ENCODE assay signal across 6 cellular contexts in genomic region chr1:155893389-155894142, GRCh38. TPM values are rescaled to one million over a fixed set of nuclear protein-coding genes. Genes with fewer than 3 reads are reported as not detected.
A peak's percentile ranks its signal among the peaks of the same experiment; 100 is the strongest.
DNase-seq lines count a peak whose midpoint lies in the region; TF ChIP-seq lines count a peak whose summit lies in the region.

No MANE protein-coding gene starts in this region.

- no peak for TF ChIP-seq CTCF in kidney epithelial cell (IDR thresholded peaks at IDR 0.05; ENCODE audit: insufficient read depth, low read length, poor library complexity, severe bottlenecking)

- no peak overlapping the region for H3K27ac ChIP-seq in substantia nigra (ENCODE audit: low read depth, low read length, poor library complexity, severe bottlenecking)

- no peak overlapping the region for H3K4me3 ChIP-seq in kidney epithelial cell (ENCODE audit: low read depth, low read length)

- no peaks in the 10 kb centered on the region for H3K36me3 ChIP-seq in kidney epithelial cell (ENCODE audit: control insufficient read depth, insufficient read depth, low read length)

- peak; percentile 84 for DNase-seq in COLO829 (ENCODE audit: low spot score)
- peak; percentile 30 for DNase-seq in T1000 (lab: John Stamatoyannopoulos, UW)
- peak; percentile 57 for DNase-seq in kidney epithelial cell (ENCODE audit: low read depth)
- no peak for DNase-seq in NCI-H187 treated with DMSO at 0.1 percent for 48 hours (lab: John Stamatoyannopoulos, UW)
- no peak for DNase-seq in NCI-H1417 treated with DMSO at 0.1 percent for 48 hours (lab: John Stamatoyannopoulos, UW)
- no peak for DNase-seq in substantia nigra (lab: John Stamatoyannopoulos, UW)

- H3K27me3 ChIP-seq in kidney epithelial cell (ENCODE audit: control insufficient read depth, insufficient read depth, low read length): no peaks in the 10 kb centered on the region

RNA-seq across cellular contexts. Expression of gene RIT1, which starts 17.6 kb away (rescaled TPM):
- 34.8 and 38.8 TPM in 2 replicates for total RNA-seq in kidney epithelial cell

RNA-seq across cellular contexts. Expression of gene SYT11, which starts 34.2 kb away (rescaled TPM):
- 23.4 and 28.1 TPM in 2 replicates for total RNA-seq in kidney epithelial cell

RNA-seq across cellular contexts. Expression of gene GON4L, which starts 36.6 kb away (rescaled TPM):
- total RNA-seq in kidney epithelial cell: 25.3 and 27.7 TPM in 2 replicates

RNA-seq across cellular contexts. Expression of gene KHDC4, which starts 40.6 kb away (rescaled TPM):
- 31.5 and 32.2 TPM in 2 replicates for total RNA-seq in kidney epithelial cell

RNA-seq across cellular contexts. Expression of gene RXFP4, which starts 47.9 kb away (rescaled TPM):
- total RNA-seq in kidney epithelial cell: not detected in 2 replicates

Comparison
In these comparisons a context has a peak if more than half of its experiments do, and no peak if none do; other contexts are left out.
1. DNase-seq: peak in COLO829 (single experiment), T1000 (single experiment) and kidney epithelial cell (single experiment); none in NCI-H187 treated with DMSO at 0.1 percent for 48 hours (single experiment), NCI-H1417 treated with DMSO at 0.1 percent for 48 hours (single experiment) and substantia nigra (0 of 49).